1 cellular context compared by ENCODE assay signal in the genomic region with DNA sequence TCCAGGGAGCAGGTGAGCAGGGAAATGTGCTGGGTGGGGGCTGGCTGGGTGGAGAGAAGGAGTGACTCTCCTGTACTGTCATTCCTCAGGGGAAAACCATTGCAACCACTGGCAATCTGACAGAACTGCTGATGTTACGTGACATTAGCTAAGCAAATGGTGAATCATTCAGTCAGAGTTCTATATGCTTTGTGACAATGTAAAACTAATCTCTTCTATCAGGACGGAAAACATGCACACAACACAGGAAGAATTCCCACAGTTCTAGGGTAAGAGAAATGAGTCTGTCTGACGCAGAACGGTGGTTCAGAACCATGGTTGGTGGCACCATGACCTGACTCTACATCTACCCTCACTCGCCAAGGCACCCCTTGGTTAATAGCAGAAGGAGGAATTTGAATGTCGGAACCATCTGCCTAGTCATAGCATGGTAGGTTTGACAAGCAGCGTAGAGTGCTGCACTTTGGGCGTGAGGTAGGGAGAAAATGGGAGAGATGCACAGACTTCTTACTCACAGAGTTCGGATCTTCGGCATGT.
TF ChIP-seq lines count a peak whose summit lies in the region.

No MANE protein-coding gene starts in this region.

TF ChIP-seq in IMR-90, 13 proteins besides CTCF, POLR2A, EP300 and RAD21:
- no peak for TF ChIP-seq MXI1 (IDR thresholded peaks at IDR 0.05; ENCODE audit: borderline replicate concordance, low read depth, low read length)
- no peak for TF ChIP-seq MAZ (IDR thresholded peaks at IDR 0.05; ENCODE audit: borderline replicate concordance, low read depth, low read length)
- no peak for TF ChIP-seq NFE2L2 (IDR thresholded peaks at IDR 0.05; ENCODE audit: low read depth, low read length)
- no peak for TF ChIP-seq MAFK (IDR thresholded peaks at IDR 0.05; ENCODE audit: low read depth, low read length)
- no peak for TF ChIP-seq CHD1 (IDR thresholded peaks at IDR 0.05; ENCODE audit: low read depth, low read length)
- TF ChIP-seq SMC3 (IDR thresholded peaks at IDR 0.05; ENCODE audit: low read depth, low read length), result no peak
- no peak for TF ChIP-seq CEBPB (IDR thresholded peaks at IDR 0.05; ENCODE audit: low read depth, low read length)
- no peak for TF ChIP-seq RFX5 (IDR thresholded peaks at IDR 0.05; ENCODE audit: low read depth, low read length)
- no peak for TF ChIP-seq FOS (IDR thresholded peaks at IDR 0.05; ENCODE audit: low read depth, low read length)
- no peak for TF ChIP-seq BHLHE40 (IDR thresholded peaks at IDR 0.05; ENCODE audit: low read depth, low read length)
- TF ChIP-seq, protein P1, sequence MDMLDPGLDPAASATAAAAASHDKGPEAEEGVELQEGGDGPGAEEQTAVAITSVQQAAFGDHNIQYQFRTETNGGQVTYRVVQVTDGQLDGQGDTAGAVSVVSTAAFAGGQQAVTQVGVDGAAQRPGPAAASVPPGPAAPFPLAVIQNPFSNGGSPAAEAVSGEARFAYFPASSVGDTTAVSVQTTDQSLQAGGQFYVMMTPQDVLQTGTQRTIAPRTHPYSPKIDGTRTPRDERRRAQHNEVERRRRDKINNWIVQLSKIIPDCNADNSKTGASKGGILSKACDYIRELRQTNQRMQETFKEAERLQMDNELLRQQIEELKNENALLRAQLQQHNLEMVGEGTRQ (IDR thresholded peaks at IDR 0.05; ENCODE audit: low read depth, low read length), result no peak
- TF ChIP-seq, protein P2, sequence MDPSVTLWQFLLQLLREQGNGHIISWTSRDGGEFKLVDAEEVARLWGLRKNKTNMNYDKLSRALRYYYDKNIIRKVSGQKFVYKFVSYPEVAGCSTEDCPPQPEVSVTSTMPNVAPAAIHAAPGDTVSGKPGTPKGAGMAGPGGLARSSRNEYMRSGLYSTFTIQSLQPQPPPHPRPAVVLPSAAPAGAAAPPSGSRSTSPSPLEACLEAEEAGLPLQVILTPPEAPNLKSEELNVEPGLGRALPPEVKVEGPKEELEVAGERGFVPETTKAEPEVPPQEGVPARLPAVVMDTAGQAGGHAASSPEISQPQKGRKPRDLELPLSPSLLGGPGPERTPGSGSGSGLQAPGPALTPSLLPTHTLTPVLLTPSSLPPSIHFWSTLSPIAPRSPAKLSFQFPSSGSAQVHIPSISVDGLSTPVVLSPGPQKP (IDR thresholded peaks at IDR 0.05; ENCODE audit: borderline replicate concordance, low read depth, low read length), result no peak
- TF ChIP-seq RCOR1 (IDR thresholded peaks at IDR 0.05; ENCODE audit: insufficient replicate concordance, low read length), result no peak
